In genomic region chr7:29372351-29372931, GRCh38 we compare ENCODE assay signal across 22 cellular contexts.
"Had no signal": no experiment of that assay in that cellular context is flagged by ENCODE, and none has a peak within 500 bp of the region (broad histone marks: within the 10 kb centered on the region; RNA-seq: fewer than 3 reads in every experiment).

No MANE protein-coding gene starts in this region.

- H3K36me3 ChIP-seq: gastrocnemius medialis, pancreas, upper lobe of left lung had no signal

- H3K9me3 ChIP-seq: gastrocnemius medialis, pancreas, upper lobe of left lung had no signal

- H3K4me3 ChIP-seq: gastrocnemius medialis, pancreas, upper lobe of left lung had no signal

- ATAC-seq: activated CD4-positive, alpha-beta T cell treated with anti-CD3 and anti-CD28 coated beads for 36 hours; gastrocnemius medialis; left ventricle myocardium superior; natural killer cell; pancreas; right cardiac atrium; stimulated activated naive B cell treated with anti-CD40 and anti-IgM and Interleukin-4, amounts not matched to agents 10 μg/mL and 1 μg/mL and 100 μg/mL, for 72 hours; T-helper 17 cell had no signal

- H3K27ac ChIP-seq: gastrocnemius medialis, pancreas, upper lobe of left lung had no signal

- H3K4me1 ChIP-seq: upper lobe of left lung had no signal

- DNase-seq: activated B cell treated with CpG ODN at 0.5 μM for 24 hours; activated CD4-positive, alpha-beta T cell treated with anti-CD3 and anti-CD28 coated beads for 36 hours; activated CD4-positive, alpha-beta T cell treated with anti-CD3 and anti-CD28 coated beads, Interleukin-2, amount 50 U/mL, for 48 hours; activated effector memory CD4-positive, alpha-beta T cell treated with Interleukin-2 at 50 U/mL for 16 hours; activated naive CD4-positive, alpha-beta T cell treated with anti-CD3 and anti-CD28 coated beads for 36 hours; activated naive CD8-positive, alpha-beta T cell treated with anti-CD3 and anti-CD28 coated beads, Interleukin-2, amount 10 ng/mL, durations not matched to agents 7 days and 5 days; activated T-cell treated with anti-CD3 and anti-CD28 coated beads, Interleukin-2, amount 50 U/mL, for 48 hours; amniotic stem cell; cerebellar nuclear complex; cortex of kidney; gastrocnemius medialis; hypothalamus; left ventricle myocardium superior; mammary epithelial cell; natural killer cell; pancreas; right cardiac atrium; stimulated activated CD4-positive, alpha-beta T cell treated with anti-CD3 and anti-CD28 coated beads, Interleukin-1b, Interleukin-23, amount 100 ng/mL, for 48 hours; stimulated activated naive B cell treated with anti-CD40 and anti-IgM and Interleukin-4, amounts not matched to agents 10 μg/mL and 1 μg/mL and 100 μg/mL, for 72 hours; SW 1271; T-helper 17 cell; upper lobe of left lung had no signal

- H3K27me3 ChIP-seq: gastrocnemius medialis, pancreas, upper lobe of left lung had no signal
